In the genomic region with DNA sequence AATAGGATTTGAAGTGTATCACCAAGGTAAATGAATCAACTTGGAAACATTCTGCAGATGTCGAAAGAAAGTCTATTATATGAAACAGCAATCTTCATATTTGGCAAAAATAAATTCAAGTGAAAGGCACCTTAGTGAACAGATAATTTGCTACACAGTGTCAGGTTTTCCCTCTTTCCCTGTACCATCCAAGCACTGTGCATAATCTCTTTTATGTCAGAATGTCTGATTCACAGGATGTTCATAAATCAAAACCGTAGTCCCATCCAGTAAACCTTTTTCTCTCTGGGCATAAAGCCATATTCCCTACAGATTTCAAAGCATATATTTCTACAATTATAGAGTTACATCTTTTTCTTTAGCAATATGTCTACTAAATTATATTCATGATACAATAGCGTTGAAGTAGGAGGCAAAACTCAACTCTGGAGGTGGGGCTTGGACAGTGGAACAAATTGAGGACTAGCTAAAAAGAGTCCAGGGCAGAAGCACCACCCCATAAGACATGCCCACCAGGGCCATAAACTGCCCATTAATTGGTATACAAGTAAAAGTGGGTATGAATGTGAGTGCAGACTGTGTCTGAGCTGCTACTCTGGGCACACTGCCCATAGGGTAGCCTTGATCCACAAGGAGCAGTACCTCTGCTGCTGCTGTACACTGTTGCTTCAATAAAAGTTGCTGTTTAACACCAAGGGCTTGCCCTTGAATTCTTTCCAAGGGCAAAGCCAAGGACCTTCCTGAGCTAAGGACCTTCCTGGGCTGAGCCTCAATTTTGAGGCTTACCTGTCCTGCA, we compare ENCODE assay signal across 25 cellular contexts.
"Had no signal": no experiment of that assay in that cellular context is flagged by ENCODE, and none has a peak within 500 bp of the region (broad histone marks: within the 10 kb centered on the region; RNA-seq: fewer than 3 reads in every experiment).

No MANE protein-coding gene starts in this region.

- DNase-seq: activated B cell treated with CpG ODN at 0.5 μM for 24 hours; activated CD4-positive, alpha-beta T cell treated with anti-CD3 and anti-CD28 coated beads for 48 hours; activated CD4-positive, alpha-beta T cell treated with anti-CD3 and anti-CD28 coated beads, Interleukin-2, amount 50 U/mL, for 1 hour; activated CD4-positive, alpha-beta T cell treated with anti-CD3 and anti-CD28 coated beads, Interleukin-2, amount 50 U/mL, for 48 hours; activated CD8-positive, alpha-beta memory T cell treated with anti-CD3 and anti-CD28 coated beads for 24 hours; activated CD8-positive, alpha-beta T cell treated with anti-CD3 and anti-CD28 coated beads for 36 hours; activated effector memory CD4-positive, alpha-beta T cell treated with Interleukin-2 at 50 U/mL for 16 hours; activated gamma-delta T cell treated with Interleukin-2 at 50 U/mL for 16 hours; activated naive CD4-positive, alpha-beta T cell treated with anti-CD3 and anti-CD28 coated beads, Interleukin-2, amount 50 U/mL, for 16 hours; activated naive CD4-positive, alpha-beta T cell treated with Interleukin-2 at 50 U/mL for 16 hours; activated T-cell treated with anti-CD3 and anti-CD28 coated beads, Interleukin-2, amount 50 U/mL, for 4 hours; amniotic stem cell; anterior cingulate cortex; brain microvascular endothelial cell; dorsolateral prefrontal cortex; effector memory CD4-positive, alpha-beta T cell; endodermal cell; heart left ventricle; T-cell; T1000; WERI-Rb-1 had no signal

- H3K36me3 ChIP-seq: brain microvascular endothelial cell, heart left ventricle, WERI-Rb-1 had no signal

- H3K27me3 ChIP-seq: brain microvascular endothelial cell, dorsolateral prefrontal cortex had no signal

- ATAC-seq: activated CD4-positive, CD25-positive, alpha-beta regulatory T cell treated with anti-CD3 and anti-CD28 coated beads, Interleukin-2, amount 50 U/mL, for 24 hours; activated CD8-positive, alpha-beta T cell treated with anti-CD3 and anti-CD28 coated beads for 36 hours; activated T-cell treated with anti-CD3 and anti-CD28 coated beads, Interleukin-2, amount 50 U/mL, for 4 hours; activated T-helper 17 cell treated with anti-CD3 and anti-CD28 coated beads, Interleukin-2, amount 50 U/mL, for 72 hours; esophagus mucosa; heart left ventricle; T-cell had no signal

- H3K4me1 ChIP-seq: heart left ventricle had no signal

- H3K4me3 ChIP-seq: coronary artery, dorsolateral prefrontal cortex, heart left ventricle had no signal

- H3K27ac ChIP-seq: brain microvascular endothelial cell, coronary artery, dorsolateral prefrontal cortex, heart left ventricle, WERI-Rb-1 had no signal
